ENCODE assay signal across 19 cellular contexts in genomic region chr15:85302271-85302670, GRCh38.
DNase-seq lines count a peak whose midpoint lies in the region; ATAC-seq, FAIRE-seq and TF ChIP-seq lines count a peak whose summit lies in the region.
"Had no signal": no experiment of that assay in that cellular context is flagged by ENCODE, and none has a peak within 500 bp of the region (broad histone marks: within the 10 kb centered on the region; RNA-seq: fewer than 3 reads in every experiment).

No MANE protein-coding gene starts in this region.

- H3K27ac ChIP-seq in A549 (no peak overlapping the region), GM23338 (ENCODE audit: low read depth) (no peak overlapping the region), gastrocnemius medialis (no peak overlapping the region)

- H3K9me3 ChIP-seq in A549 (no peaks in the 10 kb centered on the region), gastrocnemius medialis (no peaks in the 10 kb centered on the region)

- no peak overlapping the region for H3K4me2 ChIP-seq in A549
- no peak overlapping the region for H3K4me2 ChIP-seq in GM23338

- no peaks in the 10 kb centered on the region for H3K27me3 Mint-ChIP-seq in activated naive CD8-positive, alpha-beta T cell treated with anti-CD3 and anti-CD28 coated beads, Interleukin-2, amount 50 U/mL, for 24 hours
- peaks cover 8% of the 10 kb centered on the region for H3K27me3 Mint-ChIP-seq in GM23338 (ENCODE audit: insufficient read depth, low read depth, poor library complexity)
- H3K27me3 Mint-ChIP-seq: IgD-negative memory B cell had no signal

- TF ChIP-seq EP300 in A549 (IDR thresholded peaks at IDR 0.05): no peak

- H3K4me1 ChIP-seq in A549 (no peaks in the 10 kb centered on the region; the same call in 2 of the 3 replicates), GM23338 (ENCODE audit: insufficient read depth) (no peaks in the 10 kb centered on the region), gastrocnemius medialis (no peaks in the 10 kb centered on the region)

- CTCF ChIA-PET in A549 (lab: Yijun Ruan, JAX): interaction anchor here (0.8 to 2.3 kb wide), 7 partner anchors 12 to 410 kb away, joined by 3 to 15 read pairs (median 4); no protein-coding TSS in a partner anchor

- intact Hi-C loops in gastrocnemius medialis (cut with DNase I; ENCODE audit: low total_unique reads): no loop called here

- no peaks in the 10 kb centered on the region; the same call in 1 of the 2 replicates for H4K20me1 ChIP-seq in GM23338 (replicated peaks; ENCODE audit: insufficient read depth)

- in situ Hi-C loops in KBM-7 (cut with MboI; ENCODE audit: low pct_unique_long_range_greater_than_20kb, low sequenced_read_pairs): no loop called here
- in situ Hi-C loops in gastrocnemius medialis (cut with MboI; ENCODE audit: low sequenced_read_pairs in 4 of 4): loop anchor here in 1 of 4 donors (10.0 kb wide), 1 partner anchor 533 kb away; no protein-coding TSS in a partner anchor

- H3K4me3 ChIP-seq in A549 (no peak overlapping the region), GM23338 (no peak overlapping the region), gastrocnemius medialis (no peak overlapping the region)

- H3K9me3 Mint-ChIP-seq in activated naive CD8-positive, alpha-beta T cell treated with anti-CD3 and anti-CD28 coated beads, Interleukin-2, amount 50 U/mL, for 24 hours: no peaks in the 10 kb centered on the region
- H3K9me3 Mint-ChIP-seq in GM23338: no peaks in the 10 kb centered on the region; the same call in 2 of the 3 replicates
- H3K9me3 Mint-ChIP-seq: CD8-positive, alpha-beta T cell; H9 had no signal

- POLR2A ChIA-PET in A549 (lab: Yijun Ruan, JAX): no interaction called here

- H3K36me3 ChIP-seq in GM23338 (ENCODE audit: insufficient read depth) (no peaks in the 10 kb centered on the region), gastrocnemius medialis (no peaks in the 10 kb centered on the region)

- DNase-seq in A549 (ENCODE audit: low read depth in 1 of 2, low spot score in 1 of 2) (no peak), GM12891 (ENCODE audit: insufficient read length, low spot score) (no peak), GM23338 (ENCODE audit: low spot score) (no peak), KBM-7 (no peak), NCI-H345 treated with DMSO at 0.1 percent for 48 hours (lab: John Stamatoyannopoulos, UW; ENCODE audit: unreplicated experiment) (no peak), gastrocnemius medialis (no peak)
- no peak for DNase-seq in activated naive CD8-positive, alpha-beta T cell treated with anti-CD3 and anti-CD28 coated beads, Interleukin-2, amount 50 U/mL, for 24 hours
- DNase-seq: CD8-positive, alpha-beta T cell; COR-L47; DMS153; DMS79 treated with DMSO at 0.1 percent for 48 hours; EL; GOT3; H9 had no signal

- no peaks in the 10 kb centered on the region for H3K79me2 ChIP-seq in GM23338 (replicated peaks; ENCODE audit: insufficient read depth)

- H3K27me3 ChIP-seq in GM23338 (ENCODE audit: insufficient read depth) (no peaks in the 10 kb centered on the region), gastrocnemius medialis (no peaks in the 10 kb centered on the region)

- H3K9me2 ChIP-seq in GM23338 (ENCODE audit: insufficient read depth): no peaks in the 10 kb centered on the region

- FAIRE-seq in A549 (lab: Jason Lieb, UNC): no peak
- FAIRE-seq in GM12891 (lab: Jason Lieb, UNC): peak; percentile 13
- FAIRE-seq: A204.1, D721Med had no signal

- no peak for TF ChIP-seq CTCF in A549 (IDR thresholded peaks at IDR 0.05)
- TF ChIP-seq CTCF in GM23338 (conservative IDR thresholded peaks at IDR 0.05; ENCODE audit: low read depth in 2 of 2): no peak
- no peak for TF ChIP-seq CTCF in gastrocnemius medialis (IDR thresholded peaks at IDR 0.05 in 4 of 5, conservative IDR thresholded peaks at IDR 0.05 in 1 of 5)

- H3K36me3 Mint-ChIP-seq in activated naive CD8-positive, alpha-beta T cell treated with anti-CD3 and anti-CD28 coated beads, Interleukin-2, amount 50 U/mL, for 24 hours (ENCODE audit: low read depth): no peaks in the 10 kb centered on the region
- no peaks in the 10 kb centered on the region for H3K36me3 Mint-ChIP-seq in GM23338 (ENCODE audit: low read depth)
- H3K36me3 Mint-ChIP-seq: CD14-positive monocyte; CD8-positive, alpha-beta T cell had no signal

- peaks cover 15% of the 10 kb centered on the region for H3K4me1 Mint-ChIP-seq in activated naive CD8-positive, alpha-beta T cell treated with anti-CD3 and anti-CD28 coated beads, Interleukin-2, amount 50 U/mL, for 24 hours
- H3K4me1 Mint-ChIP-seq in GM23338: peaks cover 2% of the 10 kb centered on the region; the same call in 2 of the 3 replicates

- H3F3A ChIP-seq in GM23338 (replicated peaks; ENCODE audit: low read depth): no peaks in the 10 kb centered on the region

- no peak overlapping the region for H2AFZ ChIP-seq in GM23338

- H3K4me3 Mint-ChIP-seq in activated naive CD8-positive, alpha-beta T cell treated with anti-CD3 and anti-CD28 coated beads, Interleukin-2, amount 50 U/mL, for 24 hours: no peak overlapping the region
- H3K4me3 Mint-ChIP-seq in GM23338: no peak overlapping the region
- H3K4me3 Mint-ChIP-seq: CD14-positive monocyte; CD8-positive, alpha-beta T cell; H9 had no signal

- H3K27ac Mint-ChIP-seq in activated naive CD8-positive, alpha-beta T cell treated with anti-CD3 and anti-CD28 coated beads, Interleukin-2, amount 50 U/mL, for 24 hours: no peak overlapping the region
- no peak overlapping the region for H3K27ac Mint-ChIP-seq in GM23338
- H3K27ac Mint-ChIP-seq: CD14-positive monocyte; CD8-positive, alpha-beta T cell; H9; IgD-negative memory B cell had no signal

- no peak for ATAC-seq in A549
- ATAC-seq in HG02610 (IDR thresholded peaks at IDR 0.05; ENCODE audit: unreplicated experiment): peak; percentile 61
- peak; percentile 93 for ATAC-seq in activated naive CD8-positive, alpha-beta T cell treated with anti-CD3 and anti-CD28 coated beads, Interleukin-2, amount 50 U/mL, for 24 hours
- no peak for ATAC-seq in GM23338
- ATAC-seq in gastrocnemius medialis: no peak
- ATAC-seq: CD8-positive, alpha-beta T cell had no signal

- WGBS in A549 (ENCODE audit: missing lambda C conversion rate): 44% methylated on average over 2 of the region's 2 CpGs

- TF ChIP-seq POLR2A in A549 (IDR thresholded peaks at IDR 0.05; ENCODE audit: low read length) (no peak), GM12891 (IDR thresholded peaks at IDR 0.05; ENCODE audit: low read depth, low read length) (no peak), gastrocnemius medialis (IDR thresholded peaks at IDR 0.05) (no peak)

- TF ChIP-seq RAD21 in A549 (conservative IDR thresholded peaks at IDR 0.05 in 1 of 2, IDR thresholded peaks at IDR 0.05 in 1 of 2): no peak

TF ChIP-seq in A549, 52 proteins besides CTCF, POLR2A, EP300 and RAD21:
- no peak for TF ChIP-seq SREBF2 (IDR thresholded peaks at IDR 0.05)
- no peak for TF ChIP-seq FOSL2 (IDR thresholded peaks at IDR 0.05)
- peak; percentile 56; the same call in 1 of the 2 replicates for TF ChIP-seq FOSL2 (CRISPR knock-in tag; IDR thresholded peaks at IDR 0.05)
- TF ChIP-seq TFCP2L1 (CRISPR knock-in tag; IDR thresholded peaks at IDR 0.05): no peak
- TF ChIP-seq JUNB (IDR thresholded peaks at IDR 0.05): no peak
- no peak for TF ChIP-seq PHF8 (IDR thresholded peaks at IDR 0.05; ENCODE audit: borderline replicate concordance, low read depth)
TF ChIP-seq in A549: peak in this region for 1.

TF ChIP-seq in GM12891, 5 proteins besides CTCF, POLR2A, EP300 and RAD21:
- TF ChIP-seq TAF1 (IDR thresholded peaks at IDR 0.05; ENCODE audit: low read depth, low read length): no peak
- no peak for TF ChIP-seq POU2F2 (IDR thresholded peaks at IDR 0.05; ENCODE audit: low read depth, low read length)
- TF ChIP-seq POLR2AphosphoS5 (IDR thresholded peaks at IDR 0.05; ENCODE audit: low read depth, low read length): no peak
- TF ChIP-seq SPI1 (IDR thresholded peaks at IDR 0.05; ENCODE audit: low read depth, low read length): no peak
- no peak for TF ChIP-seq PAX5 (IDR thresholded peaks at IDR 0.05; ENCODE audit: insufficient read depth, low read length, severe bottlenecking)

TF ChIP-seq in GM23338, 12 proteins besides CTCF, POLR2A, EP300 and RAD21 (continues in another document):
- no peak for TF ChIP-seq JUNB (IDR thresholded peaks at IDR 0.05; ENCODE audit: unreplicated experiment)

Comparison
In these comparisons a context has a peak if more than half of its experiments do, and no peak if none do; other contexts are left out.
1. ATAC-seq: peak in HG02610 (single experiment) and activated naive CD8-positive, alpha-beta T cell treated with anti-CD3 and anti-CD28 coated beads, Interleukin-2, amount 50 U/mL, for 24 hours (single experiment); none in A549 (0 of 2), GM23338 (single experiment) and gastrocnemius medialis (0 of 2).